In genomic region chr12:82517027-82517426, GRCh38 we compare ENCODE assay signal across 10 cellular contexts.
DNase-seq lines count a peak whose midpoint lies in the region; ATAC-seq and TF ChIP-seq lines count a peak whose summit lies in the region.
"Had no signal": no experiment of that assay in that cellular context is flagged by ENCODE, and none has a peak within 500 bp of the region (broad histone marks: within the 10 kb centered on the region; RNA-seq: fewer than 3 reads in every experiment).

No MANE protein-coding gene starts in this region.

- no peaks in the 10 kb centered on the region for H3K9me2 ChIP-seq in Loucy (replicated peaks; ENCODE audit: low read depth, low read length)

- H2AFZ ChIP-seq in Loucy (ENCODE audit: low read length) (no peak overlapping the region), smooth muscle cell (ENCODE audit: low read depth) (no peak overlapping the region)

- H3F3A ChIP-seq in Loucy (ENCODE audit: low read depth), result no peaks in the 10 kb centered on the region
- no peaks in the 10 kb centered on the region for H3F3A ChIP-seq in smooth muscle cell (ENCODE audit: low read depth)

- H3K4me3 ChIP-seq in GM12875 (ENCODE audit: low read depth, low read length) (no peak overlapping the region), Loucy (ENCODE audit: low read length, poor library complexity, severe bottlenecking) (no peak overlapping the region), smooth muscle cell (no peak overlapping the region)
- H3K4me3 ChIP-seq: lung, SJSA1 had no signal

- H3K4me2 ChIP-seq in Loucy (ENCODE audit: low read depth, low read length, poor library complexity, severe bottlenecking), result no peak overlapping the region
- no peak overlapping the region for H3K4me2 ChIP-seq in smooth muscle cell

- ATAC-seq in left cardiac atrium, result no peak

- H3K27me3 ChIP-seq in Loucy (ENCODE audit: insufficient read depth, low read length, poor library complexity, severe bottlenecking) (no peaks in the 10 kb centered on the region), smooth muscle cell (ENCODE audit: low read depth) (no peaks in the 10 kb centered on the region)
- H3K27me3 ChIP-seq: SJSA1 had no signal

- no peaks in the 10 kb centered on the region for H3K9me3 ChIP-seq in Loucy (ENCODE audit: insufficient read depth, low read depth, low read length)
- no peaks in the 10 kb centered on the region for H3K9me3 ChIP-seq in smooth muscle cell (replicated peaks; ENCODE audit: low read depth)
- H3K9me3 ChIP-seq: SJSA1 had no signal

- peak; percentile 20 for DNase-seq in H4 (ENCODE audit: low spot score)
- peak; percentile 2 for DNase-seq in fibroblast of peridontal ligament (ENCODE audit: extremely low read depth)
- DNase-seq in left cardiac atrium, result no peak
- DNase-seq in smooth muscle cell (lab: John Stamatoyannopoulos, UW; ENCODE audit: unreplicated experiment), result no peak
- no peak for DNase-seq in stimulated activated CD4-positive, alpha-beta T cell treated with anti-CD3 and anti-CD28 coated beads, Interleukin-12 subunit alpha, Interleukin-12 subunit beta, amount 100 ng/mL, for 4 hours
- DNase-seq in putamen (ENCODE audit: low spot score), result no peak

- H3K27ac ChIP-seq in smooth muscle cell (ENCODE audit: low read depth), result no peak overlapping the region
- H3K27ac ChIP-seq: SJSA1 had no signal

- H3K4me1 ChIP-seq in Loucy (ENCODE audit: insufficient read depth, low read length, poor library complexity, severe bottlenecking) (no peaks in the 10 kb centered on the region), smooth muscle cell (ENCODE audit: low read depth) (no peaks in the 10 kb centered on the region)
- H3K4me1 ChIP-seq: SJSA1 had no signal

- no peak overlapping the region for H3K9ac ChIP-seq in Loucy (ENCODE audit: low read depth, low read length, poor library complexity, severe bottlenecking)
- no peak overlapping the region for H3K9ac ChIP-seq in smooth muscle cell (ENCODE audit: low read depth)

- H3K36me3 ChIP-seq in Loucy (ENCODE audit: insufficient read depth, low read length), result no peaks in the 10 kb centered on the region
- no peaks in the 10 kb centered on the region for H3K36me3 ChIP-seq in smooth muscle cell (ENCODE audit: low read depth)
- H3K36me3 ChIP-seq: SJSA1 had no signal

- H3K79me2 ChIP-seq in Loucy (ENCODE audit: insufficient read depth, low read length) (no peaks in the 10 kb centered on the region), smooth muscle cell (ENCODE audit: low read depth) (no peaks in the 10 kb centered on the region)

- intact Hi-C loops in left cardiac atrium (cut with DNase I), result no loop called here

- H4K20me1 ChIP-seq in Loucy (ENCODE audit: insufficient read depth, low read length, poor library complexity, severe bottlenecking), result no peaks in the 10 kb centered on the region
- no peaks in the 10 kb centered on the region for H4K20me1 ChIP-seq in smooth muscle cell (ENCODE audit: low read depth)

- peak; percentile 74 for TF ChIP-seq CTCF in GM12875 (IDR thresholded peaks at IDR 0.05; ENCODE audit: borderline replicate concordance, insufficient read depth, low read depth, low read length)
- TF ChIP-seq CTCF in Loucy (conservative IDR thresholded peaks at IDR 0.05; ENCODE audit: low read length), result peak; percentile 75
- TF ChIP-seq CTCF in smooth muscle cell (IDR thresholded peaks at IDR 0.05; ENCODE audit: borderline replicate concordance, insufficient read depth, poor library complexity, severe bottlenecking), result no peak

Comparison
In these comparisons a context has a peak if more than half of its experiments do, and no peak if none do; other contexts are left out.
1. DNase-seq: peak in H4 (single experiment) and fibroblast of peridontal ligament (single experiment); none in left cardiac atrium (single experiment), smooth muscle cell (single experiment), stimulated activated CD4-positive, alpha-beta T cell treated with anti-CD3 and anti-CD28 coated beads, Interleukin-12 subunit alpha, Interleukin-12 subunit beta, amount 100 ng/mL, for 4 hours (single experiment) and putamen (single experiment).